1 cellular context compared by ENCODE assay signal in the genomic region with DNA sequence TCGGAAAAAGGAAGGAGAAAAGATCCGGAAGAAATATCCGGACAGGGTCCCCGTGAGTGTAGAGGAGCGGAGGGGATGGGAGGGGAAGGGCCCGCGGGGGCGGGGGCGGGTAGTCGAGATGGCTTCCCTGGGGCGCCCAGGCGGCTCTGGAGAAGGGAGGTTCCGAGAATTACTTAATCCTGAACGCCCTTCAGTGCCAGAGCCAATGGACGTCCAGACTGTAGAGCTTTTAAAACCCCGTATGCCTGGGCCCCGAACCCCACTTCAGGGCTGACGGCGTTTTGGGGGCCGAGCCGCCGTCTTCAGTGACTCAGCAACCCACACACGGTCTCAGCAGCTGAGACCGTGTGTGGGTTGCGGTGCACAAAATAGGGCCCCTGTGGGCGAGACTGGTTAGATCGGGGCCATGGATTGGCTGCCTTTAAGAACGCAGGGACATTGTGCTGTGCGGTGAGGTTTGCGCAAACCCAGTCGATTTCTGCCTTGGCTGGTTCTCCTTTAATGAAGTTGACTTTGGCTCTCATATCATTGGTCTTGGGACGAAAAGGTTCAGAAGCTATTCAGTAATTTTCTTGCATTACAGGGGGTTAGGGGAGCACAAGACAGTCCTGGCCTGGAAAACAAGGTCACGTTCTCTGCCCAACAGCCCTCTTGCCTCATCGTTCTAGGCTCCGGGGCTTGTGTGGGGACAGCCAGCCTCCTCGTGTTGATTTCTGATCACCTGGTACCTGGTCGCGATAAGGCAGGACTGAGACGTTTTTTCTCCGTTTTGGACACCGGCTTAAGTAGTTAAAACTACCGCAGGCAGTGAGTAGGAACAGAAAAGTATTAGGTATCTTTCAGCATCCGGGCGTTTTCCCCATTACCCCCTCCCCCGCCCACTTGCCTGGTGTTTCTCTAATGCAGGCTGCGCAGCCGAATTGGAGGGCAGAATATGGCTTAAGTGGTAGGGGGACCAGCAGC.
TF ChIP-seq lines count a peak whose summit lies in the region.

No MANE protein-coding gene starts in this region.

TF ChIP-seq in GM12878, 131 proteins besides CTCF, POLR2A, EP300 and RAD21:
- TF ChIP-seq CREM (IDR thresholded peaks at IDR 0.05; ENCODE audit: low read depth) (0 out of 2 replicates have a peak, but pooled peaks have one; percentile 11), CBFB (IDR thresholded peaks at IDR 0.05; ENCODE audit: low read depth) (peak; percentile 28; the same call in 1 of the 2 replicates), RUNX3 (IDR thresholded peaks at IDR 0.05; ENCODE audit: low read length) (peak; percentile 85), BHLHE40 (IDR thresholded peaks at IDR 0.05; ENCODE audit: borderline replicate concordance in 1 of 2, low read depth in 2 of 2, low read length in 1 of 2) (0 out of 4 replicates have a peak, but pooled peaks of 1 of the 2 experiments have one; percentile 7), GABPA (IDR thresholded peaks at IDR 0.05; ENCODE audit: low read depth) (no peak), CBX5 (IDR thresholded peaks at IDR 0.05; ENCODE audit: low read depth) (0 out of 2 replicates have a peak, but pooled peaks have one; percentile 17), CBX3 (IDR thresholded peaks at IDR 0.05; ENCODE audit: borderline replicate concordance, low read depth) (no peak), EGR1 (IDR thresholded peaks at IDR 0.05; ENCODE audit: borderline replicate concordance in 1 of 2, low read depth in 2 of 2, low read length in 2 of 2) (peak in 1 of 2 experiments; percentile 75; a peak in 2 of 3 replicates), TAF1 (IDR thresholded peaks at IDR 0.05; ENCODE audit: borderline replicate concordance, low read depth, low read length) (0 out of 2 replicates have a peak, but pooled peaks have one; percentile 17)
TF ChIP-seq in GM12878: peak in this region for 7.
